ENCODE assay signal across 1 cellular context in the genomic region with DNA sequence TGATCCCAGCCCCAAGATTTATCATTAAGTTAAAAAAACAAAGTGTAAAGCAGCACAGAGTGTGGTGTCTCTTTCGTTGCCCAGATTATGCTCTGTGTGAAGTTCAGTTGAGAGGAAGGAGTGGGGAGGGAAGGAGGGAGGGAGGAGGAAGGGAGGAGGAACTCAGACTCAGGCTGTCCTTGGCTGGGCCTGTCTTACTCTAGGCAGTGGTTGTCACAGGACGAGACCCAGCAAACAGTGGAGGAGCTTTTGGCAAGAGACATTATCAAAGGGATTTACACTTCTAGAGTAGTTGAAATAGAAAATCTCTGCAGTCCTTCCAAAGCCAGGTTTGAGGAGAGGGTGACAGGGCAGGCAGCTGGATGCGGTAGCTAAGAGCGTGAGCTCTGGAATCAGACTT.
TF ChIP-seq lines count a peak whose summit lies in the region.

No MANE protein-coding gene starts in this region.

TF ChIP-seq in HepG2, 621 proteins besides CTCF, POLR2A, EP300 and RAD21:
- no peak for TF ChIP-seq SNAPC2 (CRISPR knock-in tag; IDR thresholded peaks at IDR 0.05)
- TF ChIP-seq, protein P1, sequence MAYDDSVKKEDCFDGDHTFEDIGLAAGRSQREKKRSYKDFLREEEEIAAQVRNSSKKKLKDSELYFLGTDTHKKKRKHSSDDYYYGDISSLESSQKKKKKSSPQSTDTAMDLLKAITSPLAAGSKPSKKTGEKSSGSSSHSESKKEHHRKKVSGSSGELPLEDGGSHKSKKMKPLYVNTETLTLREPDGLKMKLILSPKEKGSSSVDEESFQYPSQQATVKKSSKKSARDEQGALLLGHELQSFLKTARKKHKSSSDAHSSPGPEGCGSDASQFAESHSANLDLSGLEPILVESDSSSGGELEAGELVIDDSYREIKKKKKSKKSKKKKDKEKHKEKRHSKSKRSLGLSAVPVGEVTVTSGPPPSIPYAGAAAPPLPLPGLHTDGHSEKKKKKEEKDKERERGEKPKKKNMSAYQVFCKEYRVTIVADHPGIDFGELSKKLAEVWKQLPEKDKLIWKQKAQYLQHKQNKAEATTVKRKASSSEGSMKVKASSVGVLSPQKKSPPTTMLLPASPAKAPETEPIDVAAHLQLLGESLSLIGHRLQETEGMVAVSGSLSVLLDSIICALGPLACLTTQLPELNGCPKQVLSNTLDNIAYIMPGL (CRISPR knock-in tag; IDR thresholded peaks at IDR 0.05; ENCODE audit: borderline replicate concordance in 1 of 2, low read depth in 1 of 2), result no peak
- TF ChIP-seq, protein P2, sequence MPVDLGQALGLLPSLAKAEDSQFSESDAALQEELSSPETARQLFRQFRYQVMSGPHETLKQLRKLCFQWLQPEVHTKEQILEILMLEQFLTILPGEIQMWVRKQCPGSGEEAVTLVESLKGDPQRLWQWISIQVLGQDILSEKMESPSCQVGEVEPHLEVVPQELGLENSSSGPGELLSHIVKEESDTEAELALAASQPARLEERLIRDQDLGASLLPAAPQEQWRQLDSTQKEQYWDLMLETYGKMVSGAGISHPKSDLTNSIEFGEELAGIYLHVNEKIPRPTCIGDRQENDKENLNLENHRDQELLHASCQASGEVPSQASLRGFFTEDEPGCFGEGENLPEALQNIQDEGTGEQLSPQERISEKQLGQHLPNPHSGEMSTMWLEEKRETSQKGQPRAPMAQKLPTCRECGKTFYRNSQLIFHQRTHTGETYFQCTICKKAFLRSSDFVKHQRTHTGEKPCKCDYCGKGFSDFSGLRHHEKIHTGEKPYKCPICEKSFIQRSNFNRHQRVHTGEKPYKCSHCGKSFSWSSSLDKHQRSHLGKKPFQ (CRISPR knock-in tag; IDR thresholded peaks at IDR 0.05; ENCODE audit: insufficient replicate concordance), result no peak
TF ChIP-seq in HepG2: peak in this region for 0.
